1 cellular context compared by ENCODE assay signal in genomic region chr17:50096758-50097157, GRCh38.
TF ChIP-seq lines count a peak whose summit lies in the region.

No MANE protein-coding gene starts in this region.

TF ChIP-seq in HepG2, 621 proteins besides CTCF, POLR2A, EP300 and RAD21:
- no peak for TF ChIP-seq GPN1 (CRISPR knock-in tag; IDR thresholded peaks at IDR 0.05; ENCODE audit: borderline replicate concordance)
- TF ChIP-seq ZNF503 (CRISPR knock-in tag; IDR thresholded peaks at IDR 0.05) = no peak
- no peak for TF ChIP-seq LBX2 (CRISPR knock-in tag; IDR thresholded peaks at IDR 0.05; ENCODE audit: borderline replicate concordance)
- TF ChIP-seq KDM5B (CRISPR knock-in tag; IDR thresholded peaks at IDR 0.05; ENCODE audit: borderline replicate concordance) = no peak
- no peak for TF ChIP-seq ZBTB40 (IDR thresholded peaks at IDR 0.05)
- no peak for TF ChIP-seq ZBTB40 (CRISPR knock-in tag; IDR thresholded peaks at IDR 0.05)
- no peak for TF ChIP-seq SOX5 (CRISPR knock-in tag; IDR thresholded peaks at IDR 0.05; ENCODE audit: borderline replicate concordance)
- no peak for TF ChIP-seq STAG1 (CRISPR knock-in tag; IDR thresholded peaks at IDR 0.05)
- no peak for TF ChIP-seq CREM (IDR thresholded peaks at IDR 0.05)
- TF ChIP-seq CREM (CRISPR knock-in tag; IDR thresholded peaks at IDR 0.05) = no peak
- no peak for TF ChIP-seq ATF7 (IDR thresholded peaks at IDR 0.05)
- TF ChIP-seq ATF7 (CRISPR knock-in tag; IDR thresholded peaks at IDR 0.05) = no peak
- no peak for TF ChIP-seq TCF7L2 (IDR thresholded peaks at IDR 0.05; ENCODE audit: low read depth, low read length)
- no peak for TF ChIP-seq ZNF570 (CRISPR knock-in tag; IDR thresholded peaks at IDR 0.05; ENCODE audit: borderline replicate concordance)
- TF ChIP-seq ZNF207 (IDR thresholded peaks at IDR 0.05; ENCODE audit: borderline replicate concordance) = no peak
- no peak for TF ChIP-seq ZSCAN5A (CRISPR knock-in tag; IDR thresholded peaks at IDR 0.05; ENCODE audit: borderline replicate concordance)
- TF ChIP-seq ZNF660 (CRISPR knock-in tag; IDR thresholded peaks at IDR 0.05; ENCODE audit: borderline replicate concordance, low read depth) = no peak
- no peak for TF ChIP-seq E2F2 (CRISPR knock-in tag; IDR thresholded peaks at IDR 0.05; ENCODE audit: borderline replicate concordance)
- no peak for TF ChIP-seq ZNF253 (CRISPR knock-in tag; IDR thresholded peaks at IDR 0.05; ENCODE audit: borderline replicate concordance)
